In the genomic region with DNA sequence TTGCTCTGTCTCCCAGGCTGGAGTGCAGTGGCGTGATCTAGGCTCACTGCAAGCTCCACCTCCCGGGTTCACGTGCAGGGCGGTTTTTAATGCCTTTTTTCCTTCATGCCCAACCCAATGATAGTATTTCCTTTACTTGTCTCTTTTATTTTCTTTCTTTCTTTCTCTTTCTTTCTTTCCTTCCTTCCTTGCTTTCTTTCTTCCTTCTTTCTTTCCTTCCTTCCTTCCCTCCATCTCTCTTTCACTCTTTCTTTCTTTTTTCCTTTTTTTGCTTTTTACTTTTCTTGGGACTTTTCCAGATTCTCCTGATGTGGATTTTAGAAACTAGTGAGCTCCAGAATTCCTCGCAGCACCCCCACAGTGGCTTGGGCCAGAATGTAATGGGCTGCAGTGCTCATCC, we compare ENCODE assay signal across 18 cellular contexts. TPM values are rescaled to one million over a fixed set of nuclear protein-coding genes. Genes with fewer than 3 reads are reported as not detected.
DNase-seq lines count a peak whose midpoint lies in the region; ATAC-seq and TF ChIP-seq lines count a peak whose summit lies in the region.
"Had no signal": no experiment of that assay in that cellular context is flagged by ENCODE, and none has a peak within 500 bp of the region (broad histone marks: within the 10 kb centered on the region; RNA-seq: fewer than 3 reads in every experiment).

No MANE protein-coding gene starts in this region.

- no peaks in the 10 kb centered on the region for H3K4me1 ChIP-seq in HEK293 (ENCODE audit: control insufficient read depth, insufficient read depth, low read length)
- H3K4me1 ChIP-seq: A549, BE2C, HAP-1 had no signal

- CTCF ChIA-PET in HEK293 (lab: Yijun Ruan, JAX), result interaction anchor here (0.6 to 1.5 kb wide), 5 partner anchors 8 to 100 kb away, joined by 4 to 9 read pairs (median 5); no protein-coding TSS in a partner anchor

- POLR2A ChIA-PET in HEK293 (lab: Yijun Ruan, JAX), result no interaction called here

- no peak overlapping the region for H3K27ac ChIP-seq in HEK293 (ENCODE audit: extremely low read depth, low read depth, low read length)
- H3K27ac ChIP-seq: A549, C4-2B, HL-60 had no signal

- peaks cover 14% of the 10 kb centered on the region for H3K4me1 Mint-ChIP-seq in activated T-cell treated with anti-CD3 and anti-CD28 coated beads, Interleukin-2, amount 50 U/mL, for 24 hours (ENCODE audit: low read depth)
- H3K4me1 Mint-ChIP-seq in T-helper 17 cell (peaks cover 8% of the 10 kb centered on the region), nephron (peaks cover 34% of the 10 kb centered on the region)

- H3K9me3 ChIP-seq in HEK293 (ENCODE audit: control insufficient read depth, insufficient read depth, low read depth, low read length) (no peaks in the 10 kb centered on the region), T-helper 17 cell (ENCODE audit: control insufficient read depth, low read length, poor library complexity, severe bottlenecking) (no peaks in the 10 kb centered on the region)
- H3K9me3 ChIP-seq: A549, BE2C, HAP-1 had no signal

- no peak for DNase-seq in activated T-cell treated with anti-CD3 and anti-CD28 coated beads, Interleukin-2, amount 50 U/mL, for 24 hours
- no peak for DNase-seq in activated T-cell treated with anti-CD3 and anti-CD28 coated beads, Interleukin-2, amount 50 U/mL, for 48 hours
- DNase-seq in T-helper 17 cell, result no peak
- DNase-seq: BE2C; CD8-positive, alpha-beta T cell; COR-L47; DMS153; DMS79 treated with DMSO at 0.1 percent for 48 hours; EL; HFFc6 had no signal

- H3K4me3 ChIP-seq in HEK293 (ENCODE audit: low read depth, low read length), result no peak overlapping the region
- H3K4me3 ChIP-seq: A549, HAP-1 had no signal

- no peak overlapping the region for H3K4me3 Mint-ChIP-seq in activated T-cell treated with anti-CD3 and anti-CD28 coated beads, Interleukin-2, amount 50 U/mL, for 24 hours
- no peak overlapping the region for H3K4me3 Mint-ChIP-seq in T-helper 17 cell
- peak overlapping the region; percentile 6 to 86 (median 69) for H3K4me3 Mint-ChIP-seq in nephron
- H3K4me3 Mint-ChIP-seq: CD8-positive, alpha-beta T cell; HFFc6 had no signal

- H3K27ac Mint-ChIP-seq in activated T-cell treated with anti-CD3 and anti-CD28 coated beads, Interleukin-2, amount 50 U/mL, for 24 hours, result peak overlapping the region; percentile 69
- H3K27ac Mint-ChIP-seq in T-helper 17 cell (peak overlapping the region; percentile 54), nephron (peak overlapping the region in 1 of 3 experiments; percentile 34)
- H3K27ac Mint-ChIP-seq: CD8-positive, alpha-beta T cell; HFFc6 had no signal

- H3K36me3 ChIP-seq in HEK293 (ENCODE audit: control insufficient read depth in 2 of 2, insufficient read depth in 1 of 2, low read length in 2 of 2), result no peaks in the 10 kb centered on the region
- H3K36me3 ChIP-seq: BE2C, HAP-1 had no signal

- no peak for ATAC-seq in T-helper 17 cell
- no peak for ATAC-seq in HG02763 (IDR thresholded peaks at IDR 0.05; ENCODE audit: unreplicated experiment)
- ATAC-seq in GM18517 (IDR thresholded peaks at IDR 0.05; ENCODE audit: unreplicated experiment), result no peak
- ATAC-seq: A549; CD8-positive, alpha-beta T cell had no signal

- TF ChIP-seq CTCF in HEK293 (tag by site-specific recombination; IDR thresholded peaks at IDR 0.05) (no peak), nephron (IDR thresholded peaks at IDR 0.05; ENCODE audit: unreplicated experiment in 3 of 3) (no peak)

- H3K9me3 Mint-ChIP-seq in activated T-cell treated with anti-CD3 and anti-CD28 coated beads, Interleukin-2, amount 50 U/mL, for 24 hours, result no peaks in the 10 kb centered on the region
- H3K9me3 Mint-ChIP-seq in nephron, result no peaks in the 10 kb centered on the region
- H3K9me3 Mint-ChIP-seq: CD8-positive, alpha-beta T cell; HFFc6 had no signal

- no peaks in the 10 kb centered on the region for H3K27me3 Mint-ChIP-seq in activated T-cell treated with anti-CD3 and anti-CD28 coated beads, Interleukin-2, amount 50 U/mL, for 24 hours
- H3K27me3 Mint-ChIP-seq in T-helper 17 cell (peaks cover 9% of the 10 kb centered on the region), nephron (ENCODE audit: low read depth) (peaks cover 7% of the 10 kb centered on the region)

- peaks cover 16% of the 10 kb centered on the region for H3K36me3 Mint-ChIP-seq in activated T-cell treated with anti-CD3 and anti-CD28 coated beads, Interleukin-2, amount 50 U/mL, for 24 hours (ENCODE audit: low read depth)
- peaks cover 3% of the 10 kb centered on the region for H3K36me3 Mint-ChIP-seq in T-helper 17 cell (ENCODE audit: low read depth)
- H3K36me3 Mint-ChIP-seq in nephron (ENCODE audit: low read depth), result no peaks in the 10 kb centered on the region

TF ChIP-seq in HEK293, 187 proteins besides CTCF, POLR2A, EP300 and RAD21:
- TF ChIP-seq PRDM1 (tag by site-specific recombination; IDR thresholded peaks at IDR 0.05) (peak; percentile 36; the same call in 1 of the 2 replicates), ZNF366 (tag by site-specific recombination; conservative IDR thresholded peaks at IDR 0.05) (peak; percentile 69), TCF7L2 (IDR thresholded peaks at IDR 0.05; ENCODE audit: borderline replicate concordance, low read depth, low read length) (no peak)

RNA-seq across cellular contexts. Expression of a gene that starts 3.1 kb away (rescaled TPM):
- total RNA-seq in T-helper 17 cell, result 1 to 10 TPM; 2.8 to 3.2 TPM

RNA-seq across cellular contexts. Expression of a gene that starts 43.3 kb away (rescaled TPM):
- 10 to 100 TPM; 16.4 to 17.7 TPM for total RNA-seq in T-helper 17 cell

RNA-seq across cellular contexts. Expression of a gene that starts 43.4 kb away (rescaled TPM):
- 10 to 100 TPM; 17.6 to 20.9 TPM for total RNA-seq in T-helper 17 cell

Comparison
In these comparisons a context has a peak if more than half of its experiments do, and no peak if none do; other contexts are left out.
1. H3K4me3 Mint-ChIP-seq: peak in nephron (3 of 3); none in activated T-cell treated with anti-CD3 and anti-CD28 coated beads, Interleukin-2, amount 50 U/mL, for 24 hours (single experiment) and T-helper 17 cell (single experiment).